In the genomic region with DNA sequence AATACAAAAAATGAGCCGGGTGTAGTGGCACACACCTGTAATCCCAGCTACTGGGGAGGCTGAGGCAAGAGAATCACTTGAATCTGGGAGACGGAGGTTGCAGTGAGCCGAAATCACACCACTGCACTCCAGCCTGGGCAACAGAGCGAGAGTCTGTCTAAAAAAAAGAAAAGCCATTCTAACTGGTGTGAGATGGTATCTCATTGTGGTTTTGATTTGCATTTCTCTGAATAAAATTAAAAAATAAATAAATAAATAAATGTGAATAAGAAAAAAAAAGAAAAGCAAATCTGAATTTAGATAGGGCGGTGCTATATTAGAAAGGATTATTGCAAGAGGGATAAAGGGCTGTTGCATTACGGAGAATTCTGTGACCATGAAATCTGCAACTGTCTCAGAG, we compare ENCODE assay signal across 14 cellular contexts. TPM values are rescaled to one million over a fixed set of nuclear protein-coding genes. Genes with fewer than 3 reads are reported as not detected.
A peak's percentile ranks its signal among the peaks of the same experiment; 100 is the strongest.
DNase-seq lines count a peak whose midpoint lies in the region.
"Not testable (repeated sequence)": the region's sequence is repeated elsewhere in the genome, so short reads cannot be mapped to it uniquely, and the experiment has no call there.
"Had no signal": no experiment of that assay in that cellular context is flagged by ENCODE, and none has a peak within 500 bp of the region (broad histone marks: within the 10 kb centered on the region; RNA-seq: fewer than 3 reads in every experiment).

No MANE protein-coding gene starts in this region.

- in situ Hi-C loops in SK-MEL-5 (cut with HindIII; ENCODE audit: low pct_unique_long_range_greater_than_20kb, low sequenced_read_pairs): not testable (repeated sequence)

- DNase-seq in DMS53 (lab: John Stamatoyannopoulos, UW) (peak; percentile 0), LHCN-M2 (ENCODE audit: low read depth) (peak; percentile 43), NCI-H2227 (lab: John Stamatoyannopoulos, UW; ENCODE audit: unreplicated experiment) (peak; percentile 1), SK-MEL-5 (ENCODE audit: low read depth, low spot score) (peak; percentile 25), cerebellar cortex (ENCODE audit: low spot score) (peak; percentile 26), left kidney (ENCODE audit: low read depth, low spot score) (peak; percentile 54), middle frontal gyrus (ENCODE audit: extremely low spot score, low spot score) (peak; percentile 75)

RNA-seq across cellular contexts. Expression of a gene that starts 37.2 kb away (rescaled TPM):
- total RNA-seq in LHCN-M2 (2014; rRNA removed): not detected in 2 replicates
- polyA plus RNA-seq in LHCN-M2 (2012): not detected
- not detected in 2 replicates for total RNA-seq in SK-MEL-5 (2014; rRNA removed; shearing (Covaris generic))
- polyA plus RNA-seq in SK-MEL-5 (2015; cell fraction: cytosol; rRNA removed): not detected in 2 replicates
- polyA plus RNA-seq in SK-MEL-5 (2015; cell fraction: nucleus; rRNA removed): not detected in 2 replicates
- total RNA-seq: CD4-positive, alpha-beta memory T cell; HT1080; IMR-90; K562 had no signal
- polyA plus RNA-seq: A549; AG04450; CD14-positive monocyte; CD4-positive, alpha-beta memory T cell; IMR-90; K562 had no signal

Comparison
In these comparisons a context has a peak if more than half of its experiments do, and no peak if none do; other contexts are left out.
1. Peak in every context shown above with its lines: DNase-seq.
2. DNase-seq: peak in every context shown above with its lines; median percentile 75 in middle frontal gyrus; 54 in left kidney; 43 in LHCN-M2; 26 in cerebellar cortex; 25 in SK-MEL-5; 1 in NCI-H2227; 0 in DMS53.